Comparison of ENCODE assay signal across 8 cellular contexts in genomic region chr4:159315879-159316278, GRCh38.
DNase-seq lines count a peak whose midpoint lies in the region; ATAC-seq and TF ChIP-seq lines count a peak whose summit lies in the region.
"Not testable (repeated sequence)": the region's sequence is repeated elsewhere in the genome, so short reads cannot be mapped to it uniquely, and the experiment has no call there.

No MANE protein-coding gene starts in this region.

- H3K27ac Mint-ChIP-seq in Caco-2 (ENCODE audit: unreplicated experiment) = peak overlapping the region; percentile 3
- H3K27ac Mint-ChIP-seq in WTC11 = peak overlapping the region; percentile 70
- not testable (repeated sequence) for H3K27ac Mint-ChIP-seq in endodermal cell

- not testable (repeated sequence) for H3K4me2 ChIP-seq in HCT116 (ENCODE audit: low read length); OCI-LY7 (ENCODE audit: low read length); mesendoderm (ENCODE audit: low read length)

- not testable (repeated sequence) for ATAC-seq in HCT116, WTC11

- not testable (repeated sequence) for H2BK15ac ChIP-seq in mesendoderm (replicated peaks; ENCODE audit: low read depth)

- TF ChIP-seq CTCF in Caco-2 (IDR thresholded peaks at IDR 0.05; ENCODE audit: insufficient read depth in 1 of 2, low read depth in 1 of 2, low read length in 1 of 2, severe bottlenecking in 1 of 2, unreplicated experiment in 1 of 2) (peak; percentile 36 to 40), HCT116 (IDR thresholded peaks at IDR 0.05 in 2 of 3, conservative IDR thresholded peaks at IDR 0.05 in 1 of 3; ENCODE audit: borderline replicate concordance in 1 of 3, insufficient read depth in 1 of 3, low read depth in 2 of 3, low read length in 2 of 3) (peak in 2 of 3 experiments; percentile 47 to 48; a peak in 4 of 6 replicates), OCI-LY7 (conservative IDR thresholded peaks at IDR 0.05; ENCODE audit: low read length) (0 out of 2 replicates have a peak, but pooled peaks have one; percentile 25), endodermal cell (conservative IDR thresholded peaks at IDR 0.05) (peak; percentile 74), left ventricle myocardium inferior (IDR thresholded peaks at IDR 0.05; ENCODE audit: borderline replicate concordance) (peak; percentile 38)
- not testable (repeated sequence) for TF ChIP-seq CTCF in WTC11 (IDR thresholded peaks at IDR 0.05); testis (IDR thresholded peaks at IDR 0.05)

- H3K23ac ChIP-seq in mesendoderm (ENCODE audit: low read length) = not testable (repeated sequence)

- H3K36me3 ChIP-seq in Caco-2 (ENCODE audit: control insufficient read depth, insufficient read depth, low read length); HCT116 (ENCODE audit: control insufficient read depth in 1 of 2, insufficient read depth in 2 of 2, low read length in 2 of 2); OCI-LY7 (ENCODE audit: insufficient read depth, low read length); mesendoderm (ENCODE audit: control insufficient read depth, insufficient read depth, low read length); testis (ENCODE audit: low read depth, missing control alignments): not testable (repeated sequence)
- peaks cover 26% of the 10 kb centered on the region for H3K36me3 ChIP-seq in endodermal cell (ENCODE audit: control insufficient read depth, insufficient read depth, low read length)
- H3K36me3 ChIP-seq in left ventricle myocardium inferior = peaks cover 24% of the 10 kb centered on the region

- not testable (repeated sequence) for H2AK5ac ChIP-seq in mesendoderm (ENCODE audit: low read length)

- H3K9me3 ChIP-seq in Caco-2; HCT116 (ENCODE audit: control insufficient read depth in 1 of 2, insufficient read depth in 1 of 2, low read depth in 1 of 2, low read length in 2 of 2); OCI-LY7 (ENCODE audit: low read length); endodermal cell (ENCODE audit: control insufficient read depth, low read length); left ventricle myocardium inferior (replicated peaks); testis: not testable (repeated sequence)

- H2BK120ac ChIP-seq in mesendoderm (ENCODE audit: low read depth, low read length) = not testable (repeated sequence)

- H3K9ac ChIP-seq in HCT116 (ENCODE audit: low read length); endodermal cell (ENCODE audit: extremely low read depth, low read length, poor library complexity, severe bottlenecking); mesendoderm (ENCODE audit: low read length): not testable (repeated sequence)

- H3K79me1 ChIP-seq in mesendoderm (ENCODE audit: low read length) = not testable (repeated sequence)

- intact Hi-C loops in Caco-2 (cut with micrococcal nuclease; ENCODE audit: unreplicated experiment) = loop anchor here (5.0 to 10.0 kb wide), 2 partner anchors 89 to 461 kb away; no protein-coding TSS in a partner anchor
- intact Hi-C loops in HCT116 (cut with micrococcal nuclease); OCI-LY7 (cut with micrococcal nuclease; ENCODE audit: unreplicated experiment); left ventricle myocardium inferior (cut with micrococcal nuclease); testis (cut with DNase I; ENCODE audit: low total_unique reads): not testable (repeated sequence)

- H2AFZ ChIP-seq in HCT116 (ENCODE audit: low read depth, low read length, poor library complexity, severe bottlenecking); OCI-LY7 (ENCODE audit: low read length): not testable (repeated sequence)

- not testable (repeated sequence) for H3K27ac ChIP-seq in HCT116 (ENCODE audit: low read depth, low read length); OCI-LY7 (ENCODE audit: low read depth, low read length, poor library complexity, severe bottlenecking); endodermal cell (ENCODE audit: low read depth, low read length); left ventricle myocardium inferior (replicated peaks); mesendoderm (ENCODE audit: low read depth, low read length); testis

- RAD21 ChIA-PET in HCT116 (lab: Charles Lee; ENCODE audit: low non-redundant PET in 1 of 2, low total read pairs in 2 of 2, uncharacterized antibody in 2 of 2, unreplicated experiment in 2 of 2) = not testable (repeated sequence)

- not testable (repeated sequence) for H3K9me2 ChIP-seq in HCT116 (ENCODE audit: insufficient read depth); OCI-LY7 (ENCODE audit: insufficient read depth, low read length)

- BruUV-seq in Caco-2 (replicated peaks; lab: Mats Ljungman, UMichigan); HCT116 (replicated peaks; lab: Mats Ljungman, UMichigan); OCI-LY7 (replicated peaks; lab: Mats Ljungman, UMichigan): not testable (repeated sequence)

- not testable (repeated sequence) for H3K4me1 ChIP-seq in Caco-2; HCT116 (ENCODE audit: control insufficient read depth in 1 of 2, insufficient read depth in 2 of 2, low read length in 2 of 2); OCI-LY7 (ENCODE audit: insufficient read depth, low read length, poor library complexity, severe bottlenecking); endodermal cell (ENCODE audit: control insufficient read depth, insufficient read depth, low read length); mesendoderm (ENCODE audit: control insufficient read depth, low read depth, low read length); testis
- H3K4me1 ChIP-seq in left ventricle myocardium inferior = peaks cover 72% of the 10 kb centered on the region

- not testable (repeated sequence) for TF ChIP-seq POLR2A in HCT116 (IDR thresholded peaks at IDR 0.05; ENCODE audit: borderline replicate concordance, extremely low read depth, insufficient read depth, insufficient read length); testis (IDR thresholded peaks at IDR 0.05)

- H3K36me3 Mint-ChIP-seq in Caco-2 (ENCODE audit: insufficient read depth, unreplicated experiment) (peaks cover 33% of the 10 kb centered on the region), endodermal cell (ENCODE audit: low read depth) (peaks cover 44% of the 10 kb centered on the region)
- H3K36me3 Mint-ChIP-seq in WTC11 = not testable (repeated sequence)

- CTCF ChIA-PET in Caco-2 (lab: Charles Lee) = interaction anchor here (0.6 kb wide), 1 partner anchor 342 kb away, joined by 3 read pairs; no protein-coding TSS in a partner anchor
- CTCF ChIA-PET in HCT116 (lab: Charles Lee) = interaction anchor here (1.2 kb wide), 1 partner anchor 14 kb away, joined by 3 read pairs; no protein-coding TSS in a partner anchor
- CTCF ChIA-PET in OCI-LY7 (lab: Charles Lee; ENCODE audit: unreplicated experiment) = not testable (repeated sequence)
- CTCF ChIA-PET in WTC11 (lab: Charles Lee) = interaction anchor here (0.8 kb wide), 1 partner anchor 22 kb away, joined by 3 read pairs; no protein-coding TSS in a partner anchor

- not testable (repeated sequence) for H3K27me3 ChIP-seq in Caco-2 (replicated peaks; ENCODE audit: control insufficient read depth, insufficient read depth, low read length); HCT116 (ENCODE audit: insufficient read depth, low read length); endodermal cell (ENCODE audit: control insufficient read depth, insufficient read depth, low read length, poor library complexity, severe bottlenecking); left ventricle myocardium inferior (ENCODE audit: low read depth); mesendoderm (ENCODE audit: insufficient read depth, low read length, poor library complexity); testis

- not testable (repeated sequence) for H3K4me1 Mint-ChIP-seq in Caco-2 (ENCODE audit: low read depth, unreplicated experiment); WTC11; endodermal cell

- not testable (repeated sequence) for H2BK5ac ChIP-seq in mesendoderm (ENCODE audit: low read length)

- peak overlapping the region; percentile 11 for H3K56ac ChIP-seq in mesendoderm (ENCODE audit: low read length)

- not testable (repeated sequence) for H3K27me3 Mint-ChIP-seq in Caco-2 (ENCODE audit: insufficient read depth, unreplicated experiment); WTC11 (ENCODE audit: low read depth); endodermal cell (ENCODE audit: insufficient read depth)

- POLR2A ChIA-PET in Caco-2 (lab: Charles Lee); HCT116 (lab: Charles Lee); OCI-LY7 (lab: Charles Lee): not testable (repeated sequence)
- POLR2A ChIA-PET in WTC11 (lab: Charles Lee) = interaction anchor here (1.0 kb wide), 1 partner anchor 20 kb away, joined by 3 read pairs; no protein-coding TSS in a partner anchor

- DNase-seq in Caco-2 (peak; percentile 58 to 63), WTC11 (ENCODE audit: low spot score) (peak; percentile 81), endodermal cell (peak; percentile 88), mesendoderm (peak; percentile 93), testis (peak; percentile 19)
- DNase-seq in HCT116 (ENCODE audit: low read depth, low spot score); OCI-LY7 (ENCODE audit: low spot score); left ventricle myocardium inferior: not testable (repeated sequence)

- H3K79me2 ChIP-seq in HCT116 (ENCODE audit: insufficient read depth, low read length); OCI-LY7 (ENCODE audit: insufficient read depth, low read depth, low read length); mesendoderm (ENCODE audit: control insufficient read depth, insufficient read depth, low read length): not testable (repeated sequence)

- H3K4ac ChIP-seq in mesendoderm (ENCODE audit: low read depth, low read length) = not testable (repeated sequence)

- WGBS in endodermal cell (ENCODE audit: insufficient coverage in 1 of 2, insufficient read length in 1 of 2), 2 experiments = 85 to 88% methylated on average over 5 to 11 of the region's 12 CpGs
- WGBS in mesendoderm (ENCODE audit: extremely low coverage, insufficient coverage, low lambda C conversion rate) = no CpG with 5 or more reads among the region's 12 CpGs
- WGBS in testis, 2 donors = 90 to 94% methylated on average over 12 of the region's 12 CpGs

- not testable (repeated sequence) for H3K9me3 Mint-ChIP-seq in Caco-2 (ENCODE audit: unreplicated experiment); WTC11; endodermal cell

- not testable (repeated sequence) for H3K18ac ChIP-seq in mesendoderm (ENCODE audit: low read length)

- peak; percentile 40; the same call in 1 of the 2 replicates for TF ChIP-seq RAD21 in HCT116 (IDR thresholded peaks at IDR 0.05; ENCODE audit: low read depth)

- not testable (repeated sequence) for H3K4me3 ChIP-seq in Caco-2 (ENCODE audit: low read depth, low read length); HCT116 (replicated peaks in 1 of 2; ENCODE audit: low read depth in 1 of 2, low read length in 2 of 2); OCI-LY7 (ENCODE audit: low read depth, low read length, poor library complexity, severe bottlenecking); endodermal cell (ENCODE audit: low read length); left ventricle myocardium inferior; mesendoderm (ENCODE audit: low read length); testis

- H4K8ac ChIP-seq in mesendoderm (ENCODE audit: low read depth, low read length) = not testable (repeated sequence)

- H3K4me3 Mint-ChIP-seq in Caco-2 (ENCODE audit: unreplicated experiment); WTC11; endodermal cell: not testable (repeated sequence)

- not testable (repeated sequence) for H4K5ac ChIP-seq in mesendoderm (ENCODE audit: low read length)

- not testable (repeated sequence) for H4K20me1 ChIP-seq in HCT116 (ENCODE audit: insufficient read depth); OCI-LY7 (ENCODE audit: insufficient read depth, low read length)
